In the genomic region with DNA sequence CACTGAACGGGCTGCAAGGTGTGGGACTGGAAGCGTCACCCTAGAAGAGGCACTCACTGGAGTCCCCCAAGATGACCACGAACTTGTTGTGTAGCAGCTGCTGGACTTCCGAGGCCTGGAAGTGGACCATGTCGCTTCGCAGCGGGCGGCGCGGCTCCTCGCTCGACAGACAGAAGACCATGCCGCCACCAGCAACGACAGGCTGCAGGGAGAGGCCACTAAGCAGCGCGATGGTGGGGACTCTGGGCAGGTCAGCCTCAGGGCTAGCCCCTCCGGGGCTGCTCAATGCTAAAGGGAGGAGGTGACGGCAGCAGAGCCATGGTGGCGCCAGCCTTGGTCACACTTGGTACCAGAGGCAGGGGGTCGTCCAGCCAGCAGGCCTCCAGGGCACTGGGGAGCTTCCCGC, we compare ENCODE assay signal across 9 cellular contexts. TPM values are rescaled to one million over a fixed set of nuclear protein-coding genes. Genes with fewer than 3 reads are reported as not detected.
DNase-seq lines count a peak whose midpoint lies in the region; ATAC-seq, FAIRE-seq and TF ChIP-seq lines count a peak whose summit lies in the region.
"Had no signal": no experiment of that assay in that cellular context is flagged by ENCODE, and none has a peak within 500 bp of the region (broad histone marks: within the 10 kb centered on the region; RNA-seq: fewer than 3 reads in every experiment).

No MANE protein-coding gene starts in this region.

- TF ChIP-seq CTCF in GM12864 (IDR thresholded peaks at IDR 0.05; ENCODE audit: low read depth, low read length, missing control alignments) (no peak), glutamatergic neuron (IDR thresholded peaks at IDR 0.05; ENCODE audit: partially characterized antibody, unreplicated experiment) (no peak)

- H3K27ac Mint-ChIP-seq in glutamatergic neuron (ENCODE audit: unreplicated experiment) = no peak overlapping the region

- peaks cover 6% of the 10 kb centered on the region for H3K27me3 Mint-ChIP-seq in glutamatergic neuron (ENCODE audit: unreplicated experiment)

- H3K4me3 Mint-ChIP-seq in glutamatergic neuron (ENCODE audit: unreplicated experiment) = peak overlapping the region; percentile 85

- DNase-seq in GM12864 (ENCODE audit: low read depth) (no peak), SK-N-MC (ENCODE audit: low read depth, low spot score) (no peak), glutamatergic neuron (no peak), skeletal muscle cell (ENCODE audit: low read depth) (no peak), HTR-8/SVneo (ENCODE audit: insufficient read length, low spot score) (no peak), NOMO-1 treated with dmso at 0.1 percent for 144 hours (lab: John Stamatoyannopoulos, UW; ENCODE audit: unreplicated experiment) (no peak), GM03348 (ENCODE audit: low spot score) (no peak)

- no peak for FAIRE-seq in HTR-8/SVneo (lab: Jason Lieb, UNC)

- H3K36me3 ChIP-seq in SK-N-MC (ENCODE audit: insufficient read depth, low read length) = peaks cover 7% of the 10 kb centered on the region; the same call in 1 of the 2 replicates

- H3K9me3 Mint-ChIP-seq in glutamatergic neuron (ENCODE audit: unreplicated experiment) = peaks cover 2% of the 10 kb centered on the region

- peak overlapping the region; percentile 80; the same call in 1 of the 2 replicates for H3K27ac ChIP-seq in SK-N-MC

- H3K4me1 Mint-ChIP-seq in glutamatergic neuron (ENCODE audit: low read depth, unreplicated experiment) = peaks cover 4% of the 10 kb centered on the region

- peaks cover 10% of the 10 kb centered on the region for H3K36me3 Mint-ChIP-seq in glutamatergic neuron (ENCODE audit: unreplicated experiment)

- H3K9me3 ChIP-seq in SK-N-MC (ENCODE audit: low read depth, low read length) = no peaks in the 10 kb centered on the region

- peak overlapping the region; percentile 94 for H3K9ac ChIP-seq in SK-N-MC (ENCODE audit: insufficient read length)

- ATAC-seq in GM19395 (IDR thresholded peaks at IDR 0.05; ENCODE audit: unreplicated experiment) = no peak

- H3K4me3 ChIP-seq in GM12864 (ENCODE audit: low read depth, low read length) (peak overlapping the region; percentile 73), SK-N-MC (peak overlapping the region; percentile 95), skeletal muscle cell (ENCODE audit: low read depth, low read length) (peak overlapping the region; percentile 88)

RNA-seq across cellular contexts. Expression of a gene that starts 0.7 kb away (rescaled TPM):
- total RNA-seq in glutamatergic neuron (ENCODE audit: unreplicated experiment) = 41.6 TPM

RNA-seq across cellular contexts. Expression of a gene that starts 0.8 kb away (rescaled TPM):
- 46.3 TPM for total RNA-seq in glutamatergic neuron (ENCODE audit: unreplicated experiment)

RNA-seq across cellular contexts. Expression of a gene that starts 23.6 kb away (rescaled TPM):
- not detected for total RNA-seq in glutamatergic neuron (ENCODE audit: unreplicated experiment)
- total RNA-seq: T-helper 2 cell treated with Interferon-gamma antibody and Interleukin-4, amounts not matched to agents 100 ng/mL and 5 ng/mL, for 36 hours had no signal

RNA-seq across cellular contexts. Expression of a gene that starts 24.9 kb away (rescaled TPM):
- total RNA-seq in glutamatergic neuron (ENCODE audit: unreplicated experiment) = not detected
- total RNA-seq: T-helper 2 cell treated with Interferon-gamma antibody and Interleukin-4, amounts not matched to agents 100 ng/mL and 5 ng/mL, for 36 hours had no signal

RNA-seq across cellular contexts. Expression of a gene that starts 33.5 kb away (rescaled TPM):
- 59.5 TPM for total RNA-seq in glutamatergic neuron (ENCODE audit: unreplicated experiment)
